In genomic region chr9:121359358-121360294, GRCh38 we compare ENCODE assay signal across 10 cellular contexts. TPM values are rescaled to one million over a fixed set of nuclear protein-coding genes. Genes with fewer than 3 reads are reported as not detected.
DNase-seq lines count a peak whose midpoint lies in the region; ATAC-seq and TF ChIP-seq lines count a peak whose summit lies in the region.
"Had no signal": no experiment of that assay in that cellular context is flagged by ENCODE, and none has a peak within 500 bp of the region (broad histone marks: within the 10 kb centered on the region; RNA-seq: fewer than 3 reads in every experiment).

No MANE protein-coding gene starts in this region.

- no peaks in the 10 kb centered on the region for H3K9me3 ChIP-seq in prostate gland

- peak overlapping the region; percentile 69 for H3K27ac Mint-ChIP-seq in dendritic cell treated with granulocyte-macrophage colony-stimulating factor and Interleukin-4, amounts not matched to agents 40 ng/mL and 50 ng/mL, for 4 days
- no peak overlapping the region for H3K27ac Mint-ChIP-seq in mesothelial cell of epicardium

- no peak overlapping the region for H3K4me3 Mint-ChIP-seq in dendritic cell treated with granulocyte-macrophage colony-stimulating factor and Interleukin-4, amounts not matched to agents 40 ng/mL and 50 ng/mL, for 4 days
- H3K4me3 Mint-ChIP-seq in mesothelial cell of epicardium: no peak overlapping the region

- H3K27me3 Mint-ChIP-seq in dendritic cell treated with granulocyte-macrophage colony-stimulating factor and Interleukin-4, amounts not matched to agents 40 ng/mL and 50 ng/mL, for 4 days: no peaks in the 10 kb centered on the region
- H3K27me3 Mint-ChIP-seq in mesothelial cell of epicardium (ENCODE audit: low read depth): no peaks in the 10 kb centered on the region

- H3K36me3 Mint-ChIP-seq in dendritic cell treated with granulocyte-macrophage colony-stimulating factor and Interleukin-4, amounts not matched to agents 40 ng/mL and 50 ng/mL, for 4 days (ENCODE audit: low read depth): peaks cover 25% of the 10 kb centered on the region
- peaks cover 3% of the 10 kb centered on the region for H3K36me3 Mint-ChIP-seq in mesothelial cell of epicardium

- TF ChIP-seq POLR2A in prostate gland (IDR thresholded peaks at IDR 0.05): no peak

- peak overlapping the region; percentile 17 to 33 for H3K27ac ChIP-seq in prostate gland

- no peaks in the 10 kb centered on the region for H3K27me3 ChIP-seq in prostate gland (replicated peaks; ENCODE audit: insufficient read depth)

- no peak for ATAC-seq in GM21423 (IDR thresholded peaks at IDR 0.05; ENCODE audit: unreplicated experiment)

- no peaks in the 10 kb centered on the region for H3K9me3 Mint-ChIP-seq in dendritic cell treated with granulocyte-macrophage colony-stimulating factor and Interleukin-4, amounts not matched to agents 40 ng/mL and 50 ng/mL, for 4 days
- no peaks in the 10 kb centered on the region for H3K9me3 Mint-ChIP-seq in mesothelial cell of epicardium

- WGBS in prostate gland: 48% methylated on average over 3 of the region's 3 CpGs

- no peak overlapping the region for H3K4me3 ChIP-seq in prostate gland

- intact Hi-C loops in dendritic cell treated with granulocyte-macrophage colony-stimulating factor and Interleukin-4, amounts not matched to agents 40 ng/mL and 50 ng/mL, for 4 days (cut with micrococcal nuclease): no loop called here
- intact Hi-C loops in prostate gland (cut with DNase I): no loop called here

- H3K4me1 ChIP-seq in prostate gland (replicated peaks): peaks cover 4% of the 10 kb centered on the region

- DNase-seq in GM04503 (ENCODE audit: low read depth): peak; percentile 50
- DNase-seq in M059J (ENCODE audit: low read depth): peak; percentile 91
- no peak for DNase-seq in prostate gland (ENCODE audit: low spot score)
- no peak for DNase-seq in 8988T
- no peak for DNase-seq in mesothelial cell of epicardium (ENCODE audit: low spot score in 2 of 2, unreplicated experiment in 2 of 2)
- DNase-seq in NCI-H1694 (lab: John Stamatoyannopoulos, UW): no peak
- DNase-seq: effector CD8-positive, alpha-beta T cell; NCI-H187 had no signal

- no peak for TF ChIP-seq CTCF in prostate gland (IDR thresholded peaks at IDR 0.05)
- no peak for TF ChIP-seq CTCF in mesothelial cell of epicardium (IDR thresholded peaks at IDR 0.05; ENCODE audit: unreplicated experiment)

- peaks cover 36% of the 10 kb centered on the region for H3K4me1 Mint-ChIP-seq in dendritic cell treated with granulocyte-macrophage colony-stimulating factor and Interleukin-4, amounts not matched to agents 40 ng/mL and 50 ng/mL, for 4 days (ENCODE audit: low read depth)
- H3K4me1 Mint-ChIP-seq in mesothelial cell of epicardium: peaks cover 32% of the 10 kb centered on the region

- H3K36me3 ChIP-seq in prostate gland: no peaks in the 10 kb centered on the region

RNA-seq across cellular contexts. Expression of gene STOM, which starts 10.4 kb away (rescaled TPM):
- total RNA-seq in M059J (2014; rRNA removed; shearing (Covaris generic)): 33.9 and 45.8 TPM in 2 replicates
- total RNA-seq in prostate gland (10 to 100 TPM; 64.3 to 85.1 TPM), mesothelial cell of epicardium (48.4 to 53.9 TPM (median 53.2 TPM) in 3 replicates)

Comparison
In these comparisons a context has a peak if more than half of its experiments do, and no peak if none do; other contexts are left out.
1. DNase-seq: peak in GM04503 (single experiment) and M059J (single experiment); none in prostate gland (single experiment), 8988T (single experiment), mesothelial cell of epicardium (0 of 2) and NCI-H1694 (single experiment).